In the genomic region with DNA sequence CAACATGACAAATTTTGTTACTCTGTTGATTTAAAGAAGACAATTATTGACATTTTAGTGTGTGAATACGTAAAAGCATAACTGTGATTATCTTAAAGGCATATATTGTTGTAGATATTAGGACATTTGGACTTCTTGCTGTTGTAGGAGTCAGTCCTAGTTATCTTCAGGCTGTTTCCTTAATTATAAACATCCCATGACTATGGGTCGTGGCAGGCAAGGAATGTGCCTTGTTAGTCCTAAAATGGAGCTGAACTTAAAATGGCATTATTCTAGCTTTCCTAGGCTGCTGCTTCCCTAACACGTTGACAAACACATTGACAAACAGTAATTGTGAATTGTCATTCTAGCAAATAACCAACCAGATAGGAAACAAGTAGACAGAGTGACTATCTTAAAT, we compare ENCODE assay signal across 10 cellular contexts. TPM values are rescaled to one million over a fixed set of nuclear protein-coding genes. Genes with fewer than 3 reads are reported as not detected.
A peak's percentile ranks its signal among the peaks of the same experiment; 100 is the strongest.
DNase-seq lines count a peak whose midpoint lies in the region; ATAC-seq, FAIRE-seq and TF ChIP-seq lines count a peak whose summit lies in the region.
"Had no signal": no experiment of that assay in that cellular context is flagged by ENCODE, and none has a peak within 500 bp of the region (broad histone marks: within the 10 kb centered on the region; RNA-seq: fewer than 3 reads in every experiment).

No MANE protein-coding gene starts in this region.

- H3K4me3 ChIP-seq in testis, result no peak overlapping the region

- TF ChIP-seq POLR2A in GM12891 (IDR thresholded peaks at IDR 0.05; ENCODE audit: low read depth, low read length) (no peak), testis (IDR thresholded peaks at IDR 0.05) (no peak)

- peaks cover 8% of the 10 kb centered on the region for H3K4me1 ChIP-seq in testis

- H3K4me3 Mint-ChIP-seq in activated T-cell treated with anti-CD3 and anti-CD28 coated beads, Interleukin-2, amount 50 U/mL, for 72 hours, result peak overlapping the region; percentile 70 to 94
- H3K4me3 Mint-ChIP-seq in T-helper 17 cell, result peak overlapping the region; percentile 64
- H3K4me3 Mint-ChIP-seq in stimulated activated effector memory CD8-positive, alpha-beta T cell treated with anti-CD3 and anti-CD28 coated beads, Interleukin-12 subunit alpha, Interleukin-12 subunit beta, amount 100 ng/mL, for 72 hours, result peak overlapping the region; percentile 88

- intact Hi-C loops in testis (cut with DNase I; ENCODE audit: low total_unique reads), result no loop called here

- 76 to 81% methylated on average over 3 of the region's 3 CpGs for WGBS in testis, 2 donors

- ATAC-seq in activated T-cell treated with anti-CD3 and anti-CD28 coated beads, Interleukin-2, amount 50 U/mL, for 72 hours (replicated peaks in 1 of 2), result no peak
- ATAC-seq in T-helper 17 cell, result no peak
- ATAC-seq in stimulated activated effector memory CD8-positive, alpha-beta T cell treated with anti-CD3 and anti-CD28 coated beads, Interleukin-12 subunit alpha, Interleukin-12 subunit beta, amount 100 ng/mL, for 72 hours, result no peak

- H3K27me3 Mint-ChIP-seq in activated T-cell treated with anti-CD3 and anti-CD28 coated beads, Interleukin-2, amount 50 U/mL, for 72 hours (ENCODE audit: low read depth), result no peaks in the 10 kb centered on the region
- H3K27me3 Mint-ChIP-seq in T-helper 17 cell, result no peaks in the 10 kb centered on the region

- no peaks in the 10 kb centered on the region for H3K9me3 Mint-ChIP-seq in activated T-cell treated with anti-CD3 and anti-CD28 coated beads, Interleukin-2, amount 50 U/mL, for 72 hours
- H3K9me3 Mint-ChIP-seq in stimulated activated effector memory CD8-positive, alpha-beta T cell treated with anti-CD3 and anti-CD28 coated beads, Interleukin-12 subunit alpha, Interleukin-12 subunit beta, amount 100 ng/mL, for 72 hours, result no peaks in the 10 kb centered on the region

- no peaks in the 10 kb centered on the region for H3K9me3 ChIP-seq in T-helper 17 cell (ENCODE audit: control insufficient read depth, low read length, poor library complexity, severe bottlenecking)
- H3K9me3 ChIP-seq in testis, result no peaks in the 10 kb centered on the region
- H3K9me3 ChIP-seq: spleen had no signal

- H3K27me3 ChIP-seq in testis, result no peaks in the 10 kb centered on the region
- H3K27me3 ChIP-seq: spleen had no signal

- no peaks in the 10 kb centered on the region for H3K36me3 ChIP-seq in testis (ENCODE audit: low read depth, missing control alignments)
- H3K36me3 ChIP-seq: spleen had no signal

- no peak overlapping the region for H3K27ac ChIP-seq in testis

- peaks cover 65% of the 10 kb centered on the region for H3K4me1 Mint-ChIP-seq in activated T-cell treated with anti-CD3 and anti-CD28 coated beads, Interleukin-2, amount 50 U/mL, for 72 hours (ENCODE audit: low read depth)
- peaks cover 48% of the 10 kb centered on the region for H3K4me1 Mint-ChIP-seq in T-helper 17 cell
- H3K4me1 Mint-ChIP-seq in stimulated activated effector memory CD8-positive, alpha-beta T cell treated with anti-CD3 and anti-CD28 coated beads, Interleukin-12 subunit alpha, Interleukin-12 subunit beta, amount 100 ng/mL, for 72 hours, result peaks cover 53% of the 10 kb centered on the region

- H3K27ac Mint-ChIP-seq in activated T-cell treated with anti-CD3 and anti-CD28 coated beads, Interleukin-2, amount 50 U/mL, for 72 hours, result no peak overlapping the region
- peak overlapping the region; percentile 90 for H3K27ac Mint-ChIP-seq in T-helper 17 cell
- H3K27ac Mint-ChIP-seq in stimulated activated effector memory CD8-positive, alpha-beta T cell treated with anti-CD3 and anti-CD28 coated beads, Interleukin-12 subunit alpha, Interleukin-12 subunit beta, amount 100 ng/mL, for 72 hours, result no peak overlapping the region

- FAIRE-seq in GM12891 (lab: Jason Lieb, UNC), result no peak

- no peak for TF ChIP-seq CTCF in testis (IDR thresholded peaks at IDR 0.05)

- no peak for DNase-seq in activated T-cell treated with anti-CD3 and anti-CD28 coated beads, Interleukin-2, amount 50 U/mL, for 72 hours
- DNase-seq in activated T-cell treated with anti-CD3 and anti-CD28 coated beads, Interleukin-2, amount 50 U/mL, for 1 hour, result no peak
- DNase-seq in T-helper 17 cell, result no peak
- DNase-seq in fibroblast of gingiva (ENCODE audit: low read depth), result peak; percentile 45
- no peak for DNase-seq in stimulated activated effector memory CD8-positive, alpha-beta T cell treated with anti-CD3 and anti-CD28 coated beads, Interleukin-12 subunit alpha, Interleukin-12 subunit beta, amount 100 ng/mL, for 72 hours (ENCODE audit: low spot score in 2 of 2)
- DNase-seq in HCEC 1CT, result no peak
- no peak for DNase-seq in GM12891 (ENCODE audit: insufficient read length, low spot score)
- no peak for DNase-seq in testis
- DNase-seq: NCI-H2171, spleen had no signal

- H3K36me3 Mint-ChIP-seq in activated T-cell treated with anti-CD3 and anti-CD28 coated beads, Interleukin-2, amount 50 U/mL, for 72 hours (ENCODE audit: insufficient read depth in 2 of 2), result peaks cover 1 to 8% of the 10 kb centered on the region in 2 donors
- peaks cover 5% of the 10 kb centered on the region for H3K36me3 Mint-ChIP-seq in T-helper 17 cell (ENCODE audit: low read depth)
- peaks cover 35% of the 10 kb centered on the region for H3K36me3 Mint-ChIP-seq in stimulated activated effector memory CD8-positive, alpha-beta T cell treated with anti-CD3 and anti-CD28 coated beads, Interleukin-12 subunit alpha, Interleukin-12 subunit beta, amount 100 ng/mL, for 72 hours

TF ChIP-seq in GM12891, 5 proteins besides CTCF, POLR2A, EP300 and RAD21:
- TF ChIP-seq PAX5 (IDR thresholded peaks at IDR 0.05; ENCODE audit: insufficient read depth, low read length, severe bottlenecking) (no peak), SPI1 (IDR thresholded peaks at IDR 0.05; ENCODE audit: low read depth, low read length) (no peak), POU2F2 (IDR thresholded peaks at IDR 0.05; ENCODE audit: low read depth, low read length) (no peak)

RNA-seq across cellular contexts. Expression of gene MPZL1, which starts 4.4 kb away (rescaled TPM):
- 10 to 100 TPM; 17.2 to 20.9 TPM for total RNA-seq in activated T-cell treated with anti-CD3 and anti-CD28 coated beads, Interleukin-2, amount 50 U/mL, for 72 hours
- total RNA-seq in T-helper 17 cell (1 to 10 TPM; 3.0 to 4.2 TPM), testis (100 to 1,000 TPM; 154 to 160 TPM)
- polyA plus RNA-seq in GM12891 (2012; ENCODE audit: low read depth, missing spikeins), result 15.6 TPM
- polyA plus RNA-seq in testis (ENCODE audit: insufficient read depth, low read depth, low replicate concordance), result 148 TPM

Comparison
In these comparisons a context has a peak if more than half of its experiments do, and no peak if none do; other contexts are left out.
1. RNA of gene MPZL1, which starts 4.4 kb away (total RNA-seq): 154 to 160 TPM in testis; 17.2 to 20.9 TPM in activated T-cell treated with anti-CD3 and anti-CD28 coated beads, Interleukin-2, amount 50 U/mL, for 72 hours and 3.0 to 4.2 TPM in T-helper 17 cell; every median in the first group is over 4 times any median in the second.
2. Peak in every context shown above with its lines, with median percentiles within 50 percentile points of each other: H3K4me3 Mint-ChIP-seq.